Comparison of ENCODE assay signal across 1 cellular context in the genomic region with DNA sequence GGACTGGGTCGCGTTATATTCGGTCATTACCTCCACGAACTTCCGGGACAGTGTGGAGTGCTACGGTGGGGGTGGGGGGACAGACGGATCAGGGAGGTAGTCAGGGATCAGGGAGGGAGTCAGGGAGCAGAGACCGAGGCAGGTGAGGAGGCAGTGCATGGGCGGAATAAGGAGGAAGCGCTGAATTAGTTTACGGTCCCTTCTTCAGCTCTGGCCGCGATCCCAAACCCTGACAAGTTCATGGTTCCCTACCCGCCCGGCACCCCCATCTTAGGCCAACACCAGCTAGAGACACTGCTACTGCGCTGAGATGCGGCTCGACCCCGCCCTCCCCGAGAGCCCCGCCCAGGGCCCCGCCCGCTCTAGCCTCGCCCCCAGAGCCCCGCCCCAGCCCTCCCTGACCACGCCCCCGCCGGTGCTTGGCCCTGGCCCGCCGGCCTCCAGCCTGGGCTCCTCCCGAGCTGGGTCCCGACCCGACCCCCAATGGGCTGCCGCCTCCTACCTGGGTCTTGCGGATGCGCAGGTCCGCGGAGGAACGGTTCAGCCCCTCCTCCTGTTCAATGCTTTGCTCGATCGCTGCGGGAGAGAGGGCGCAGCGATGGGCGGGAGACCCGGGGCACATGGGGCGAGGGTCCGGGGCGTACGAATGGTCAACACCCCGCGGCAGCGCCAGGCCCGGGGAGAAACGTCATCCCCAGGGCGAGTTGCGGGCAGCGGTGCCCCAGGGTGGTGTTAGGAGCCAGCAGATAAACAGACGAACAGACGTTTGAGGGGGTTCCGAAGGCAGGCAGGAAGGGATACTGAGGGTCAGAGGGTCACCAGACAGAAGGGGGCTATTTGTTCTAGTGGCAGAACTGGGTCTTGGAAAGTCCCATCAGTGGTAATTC.
TF ChIP-seq lines count a peak whose summit lies in the region.

No MANE protein-coding gene starts in this region.

TF ChIP-seq in HepG2, 621 proteins besides CTCF, POLR2A, EP300 and RAD21 (continued from another document and continues in another):
- TF ChIP-seq, protein P1, sequence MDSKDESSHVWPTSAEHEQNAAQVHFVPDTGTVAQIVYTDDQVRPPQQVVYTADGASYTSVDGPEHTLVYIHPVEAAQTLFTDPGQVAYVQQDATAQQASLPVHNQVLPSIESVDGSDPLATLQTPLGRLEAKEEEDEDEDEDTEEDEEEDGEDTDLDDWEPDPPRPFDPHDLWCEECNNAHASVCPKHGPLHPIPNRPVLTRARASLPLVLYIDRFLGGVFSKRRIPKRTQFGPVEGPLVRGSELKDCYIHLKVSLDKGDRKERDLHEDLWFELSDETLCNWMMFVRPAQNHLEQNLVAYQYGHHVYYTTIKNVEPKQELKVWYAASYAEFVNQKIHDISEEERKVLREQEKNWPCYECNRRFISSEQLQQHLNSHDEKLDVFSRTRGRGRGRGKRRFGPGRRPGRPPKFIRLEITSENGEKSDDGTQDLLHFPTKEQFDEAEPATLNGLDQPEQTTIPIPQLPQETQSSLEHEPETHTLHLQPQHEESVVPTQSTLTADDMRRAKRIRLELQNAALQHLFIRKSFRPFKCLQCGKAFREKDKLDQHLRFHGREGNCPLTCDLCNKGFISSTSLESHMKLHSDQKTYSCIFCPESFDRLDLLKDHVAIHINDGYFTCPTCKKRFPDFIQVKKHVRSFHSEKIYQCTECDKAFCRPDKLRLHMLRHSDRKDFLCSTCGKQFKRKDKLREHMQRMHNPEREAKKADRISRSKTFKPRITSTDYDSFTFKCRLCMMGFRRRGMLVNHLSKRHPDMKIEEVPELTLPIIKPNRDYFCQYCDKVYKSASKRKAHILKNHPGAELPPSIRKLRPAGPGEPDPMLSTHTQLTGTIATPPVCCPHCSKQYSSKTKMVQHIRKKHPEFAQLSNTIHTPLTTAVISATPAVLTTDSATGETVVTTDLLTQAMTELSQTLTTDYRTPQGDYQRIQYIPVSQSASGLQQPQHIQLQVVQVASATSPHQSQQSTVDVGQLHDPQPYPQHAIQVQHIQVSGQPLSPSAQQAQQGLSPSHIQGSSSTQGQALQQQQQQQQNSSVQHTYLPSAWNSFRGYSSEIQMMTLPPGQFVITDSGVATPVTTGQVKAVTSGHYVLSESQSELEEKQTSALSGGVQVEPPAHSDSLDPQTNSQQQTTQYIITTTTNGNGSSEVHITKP (CRISPR knock-in tag; IDR thresholded peaks at IDR 0.05; ENCODE audit: low read depth), result peak; percentile 45; the same call in 1 of the 2 replicates
- TF ChIP-seq HNRNPK (IDR thresholded peaks at IDR 0.05; ENCODE audit: low read depth, low read length, poor library complexity, severe bottlenecking) (no peak), NR2F6 (IDR thresholded peaks at IDR 0.05) (no peak; the same call in 1 of the 2 replicates), NR2F6 (CRISPR knock-in tag; IDR thresholded peaks at IDR 0.05) (peak; percentile 41; the same call in 1 of the 2 replicates), MEIS1 (CRISPR knock-in tag; IDR thresholded peaks at IDR 0.05; ENCODE audit: borderline replicate concordance) (peak; percentile 18), HNF4A (CRISPR knock-in tag; IDR thresholded peaks at IDR 0.05) (peak; percentile 9), RFXAP (CRISPR knock-in tag; IDR thresholded peaks at IDR 0.05; ENCODE audit: borderline replicate concordance) (no peak), THYN1 (CRISPR knock-in tag; IDR thresholded peaks at IDR 0.05; ENCODE audit: borderline replicate concordance, low read depth) (no peak), ZMYM4 (CRISPR knock-in tag; IDR thresholded peaks at IDR 0.05) (peak; percentile 32), TCF7 (IDR thresholded peaks at IDR 0.05; ENCODE audit: low read depth) (no peak), ZNF510 (CRISPR knock-in tag; IDR thresholded peaks at IDR 0.05; ENCODE audit: low read depth) (no peak; the same call in 1 of the 2 replicates), HCFC1 (IDR thresholded peaks at IDR 0.05; ENCODE audit: low read depth, low read length) (no peak), MIER2 (CRISPR knock-in tag; IDR thresholded peaks at IDR 0.05) (no peak), ZNF549 (CRISPR knock-in tag; IDR thresholded peaks at IDR 0.05) (no peak), ZNF577 (CRISPR knock-in tag; IDR thresholded peaks at IDR 0.05; ENCODE audit: borderline replicate concordance, low read depth) (no peak), ZNF296 (CRISPR knock-in tag; conservative IDR thresholded peaks at IDR 0.05) (peak; percentile 62; the same call in 1 of the 2 replicates), SRSF4 (IDR thresholded peaks at IDR 0.05; ENCODE audit: low read depth, low read length, poor library complexity, severe bottlenecking) (no peak), ZNF234 (CRISPR knock-in tag; conservative IDR thresholded peaks at IDR 0.05) (0 out of 2 replicates have a peak, but pooled peaks have one; percentile 39), CREM (IDR thresholded peaks at IDR 0.05) (no peak), CREM (CRISPR knock-in tag; IDR thresholded peaks at IDR 0.05) (no peak), TEAD2 (CRISPR knock-in tag; IDR thresholded peaks at IDR 0.05) (peak; percentile 42; the same call in 1 of the 2 replicates), XRCC5 (optimal IDR thresholded peaks at IDR 0.05; ENCODE audit: low read length) (peak; percentile 60), ATF7-NPFF (CRISPR knock-in tag; IDR thresholded peaks at IDR 0.05; ENCODE audit: low read depth) (peak; percentile 18; the same call in 1 of the 2 replicates), ATM (IDR thresholded peaks at IDR 0.05; ENCODE audit: borderline replicate concordance) (no peak), TEAD3 (CRISPR knock-in tag; optimal IDR thresholded peaks at IDR 0.05; ENCODE audit: borderline replicate concordance) (peak; percentile 19)
- TF ChIP-seq, protein P2, sequence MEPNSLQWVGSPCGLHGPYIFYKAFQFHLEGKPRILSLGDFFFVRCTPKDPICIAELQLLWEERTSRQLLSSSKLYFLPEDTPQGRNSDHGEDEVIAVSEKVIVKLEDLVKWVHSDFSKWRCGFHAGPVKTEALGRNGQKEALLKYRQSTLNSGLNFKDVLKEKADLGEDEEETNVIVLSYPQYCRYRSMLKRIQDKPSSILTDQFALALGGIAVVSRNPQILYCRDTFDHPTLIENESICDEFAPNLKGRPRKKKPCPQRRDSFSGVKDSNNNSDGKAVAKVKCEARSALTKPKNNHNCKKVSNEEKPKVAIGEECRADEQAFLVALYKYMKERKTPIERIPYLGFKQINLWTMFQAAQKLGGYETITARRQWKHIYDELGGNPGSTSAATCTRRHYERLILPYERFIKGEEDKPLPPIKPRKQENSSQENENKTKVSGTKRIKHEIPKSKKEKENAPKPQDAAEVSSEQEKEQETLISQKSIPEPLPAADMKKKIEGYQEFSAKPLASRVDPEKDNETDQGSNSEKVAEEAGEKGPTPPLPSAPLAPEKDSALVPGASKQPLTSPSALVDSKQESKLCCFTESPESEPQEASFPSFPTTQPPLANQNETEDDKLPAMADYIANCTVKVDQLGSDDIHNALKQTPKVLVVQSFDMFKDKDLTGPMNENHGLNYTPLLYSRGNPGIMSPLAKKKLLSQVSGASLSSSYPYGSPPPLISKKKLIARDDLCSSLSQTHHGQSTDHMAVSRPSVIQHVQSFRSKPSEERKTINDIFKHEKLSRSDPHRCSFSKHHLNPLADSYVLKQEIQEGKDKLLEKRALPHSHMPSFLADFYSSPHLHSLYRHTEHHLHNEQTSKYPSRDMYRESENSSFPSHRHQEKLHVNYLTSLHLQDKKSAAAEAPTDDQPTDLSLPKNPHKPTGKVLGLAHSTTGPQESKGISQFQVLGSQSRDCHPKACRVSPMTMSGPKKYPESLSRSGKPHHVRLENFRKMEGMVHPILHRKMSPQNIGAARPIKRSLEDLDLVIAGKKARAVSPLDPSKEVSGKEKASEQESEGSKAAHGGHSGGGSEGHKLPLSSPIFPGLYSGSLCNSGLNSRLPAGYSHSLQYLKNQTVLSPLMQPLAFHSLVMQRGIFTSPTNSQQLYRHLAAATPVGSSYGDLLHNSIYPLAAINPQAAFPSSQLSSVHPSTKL (CRISPR knock-in tag; IDR thresholded peaks at IDR 0.05), result peak; percentile 32; the same call in 1 of the 2 replicates
- TF ChIP-seq, protein P3, sequence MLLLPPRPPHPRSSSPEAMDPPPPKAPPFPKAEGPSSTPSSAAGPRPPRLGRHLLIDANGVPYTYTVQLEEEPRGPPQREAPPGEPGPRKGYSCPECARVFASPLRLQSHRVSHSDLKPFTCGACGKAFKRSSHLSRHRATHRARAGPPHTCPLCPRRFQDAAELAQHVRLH (CRISPR knock-in tag; IDR thresholded peaks at IDR 0.05; ENCODE audit: borderline replicate concordance, low read depth), result peak; percentile 36
- TF ChIP-seq, protein P4, sequence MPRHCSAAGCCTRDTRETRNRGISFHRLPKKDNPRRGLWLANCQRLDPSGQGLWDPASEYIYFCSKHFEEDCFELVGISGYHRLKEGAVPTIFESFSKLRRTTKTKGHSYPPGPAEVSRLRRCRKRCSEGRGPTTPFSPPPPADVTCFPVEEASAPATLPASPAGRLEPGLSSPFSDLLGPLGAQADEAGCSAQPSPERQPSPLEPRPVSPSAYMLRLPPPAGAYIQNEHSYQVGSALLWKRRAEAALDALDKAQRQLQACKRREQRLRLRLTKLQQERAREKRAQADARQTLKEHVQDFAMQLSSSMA (CRISPR knock-in tag; IDR thresholded peaks at IDR 0.05), result peak; percentile 84; the same call in 1 of the 2 replicates
- TF ChIP-seq, protein P5, sequence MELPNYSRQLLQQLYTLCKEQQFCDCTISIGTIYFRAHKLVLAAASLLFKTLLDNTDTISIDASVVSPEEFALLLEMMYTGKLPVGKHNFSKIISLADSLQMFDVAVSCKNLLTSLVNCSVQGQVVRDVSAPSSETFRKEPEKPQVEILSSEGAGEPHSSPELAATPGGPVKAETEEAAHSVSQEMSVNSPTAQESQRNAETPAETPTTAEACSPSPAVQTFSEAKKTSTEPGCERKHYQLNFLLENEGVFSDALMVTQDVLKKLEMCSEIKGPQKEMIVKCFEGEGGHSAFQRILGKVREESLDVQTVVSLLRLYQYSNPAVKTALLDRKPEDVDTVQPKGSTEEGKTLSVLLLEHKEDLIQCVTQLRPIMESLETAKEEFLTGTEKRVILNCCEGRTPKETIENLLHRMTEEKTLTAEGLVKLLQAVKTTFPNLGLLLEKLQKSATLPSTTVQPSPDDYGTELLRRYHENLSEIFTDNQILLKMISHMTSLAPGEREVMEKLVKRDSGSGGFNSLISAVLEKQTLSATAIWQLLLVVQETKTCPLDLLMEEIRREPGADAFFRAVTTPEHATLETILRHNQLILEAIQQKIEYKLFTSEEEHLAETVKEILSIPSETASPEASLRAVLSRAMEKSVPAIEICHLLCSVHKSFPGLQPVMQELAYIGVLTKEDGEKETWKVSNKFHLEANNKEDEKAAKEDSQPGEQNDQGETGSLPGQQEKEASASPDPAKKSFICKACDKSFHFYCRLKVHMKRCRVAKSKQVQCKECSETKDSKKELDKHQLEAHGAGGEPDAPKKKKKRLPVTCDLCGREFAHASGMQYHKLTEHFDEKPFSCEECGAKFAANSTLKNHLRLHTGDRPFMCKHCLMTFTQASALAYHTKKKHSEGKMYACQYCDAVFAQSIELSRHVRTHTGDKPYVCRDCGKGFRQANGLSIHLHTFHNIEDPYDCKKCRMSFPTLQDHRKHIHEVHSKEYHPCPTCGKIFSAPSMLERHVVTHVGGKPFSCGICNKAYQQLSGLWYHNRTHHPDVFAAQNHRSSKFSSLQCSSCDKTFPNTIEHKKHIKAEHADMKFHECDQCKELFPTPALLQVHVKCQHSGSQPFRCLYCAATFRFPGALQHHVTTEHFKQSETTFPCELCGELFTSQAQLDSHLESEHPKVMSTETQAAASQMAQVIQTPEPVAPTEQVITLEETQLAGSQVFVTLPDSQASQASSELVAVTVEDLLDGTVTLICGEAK (IDR thresholded peaks at IDR 0.05), result no peak
- TF ChIP-seq, protein P5 (CRISPR knock-in tag; IDR thresholded peaks at IDR 0.05), result peak; percentile 54
- TF ChIP-seq, protein P6, sequence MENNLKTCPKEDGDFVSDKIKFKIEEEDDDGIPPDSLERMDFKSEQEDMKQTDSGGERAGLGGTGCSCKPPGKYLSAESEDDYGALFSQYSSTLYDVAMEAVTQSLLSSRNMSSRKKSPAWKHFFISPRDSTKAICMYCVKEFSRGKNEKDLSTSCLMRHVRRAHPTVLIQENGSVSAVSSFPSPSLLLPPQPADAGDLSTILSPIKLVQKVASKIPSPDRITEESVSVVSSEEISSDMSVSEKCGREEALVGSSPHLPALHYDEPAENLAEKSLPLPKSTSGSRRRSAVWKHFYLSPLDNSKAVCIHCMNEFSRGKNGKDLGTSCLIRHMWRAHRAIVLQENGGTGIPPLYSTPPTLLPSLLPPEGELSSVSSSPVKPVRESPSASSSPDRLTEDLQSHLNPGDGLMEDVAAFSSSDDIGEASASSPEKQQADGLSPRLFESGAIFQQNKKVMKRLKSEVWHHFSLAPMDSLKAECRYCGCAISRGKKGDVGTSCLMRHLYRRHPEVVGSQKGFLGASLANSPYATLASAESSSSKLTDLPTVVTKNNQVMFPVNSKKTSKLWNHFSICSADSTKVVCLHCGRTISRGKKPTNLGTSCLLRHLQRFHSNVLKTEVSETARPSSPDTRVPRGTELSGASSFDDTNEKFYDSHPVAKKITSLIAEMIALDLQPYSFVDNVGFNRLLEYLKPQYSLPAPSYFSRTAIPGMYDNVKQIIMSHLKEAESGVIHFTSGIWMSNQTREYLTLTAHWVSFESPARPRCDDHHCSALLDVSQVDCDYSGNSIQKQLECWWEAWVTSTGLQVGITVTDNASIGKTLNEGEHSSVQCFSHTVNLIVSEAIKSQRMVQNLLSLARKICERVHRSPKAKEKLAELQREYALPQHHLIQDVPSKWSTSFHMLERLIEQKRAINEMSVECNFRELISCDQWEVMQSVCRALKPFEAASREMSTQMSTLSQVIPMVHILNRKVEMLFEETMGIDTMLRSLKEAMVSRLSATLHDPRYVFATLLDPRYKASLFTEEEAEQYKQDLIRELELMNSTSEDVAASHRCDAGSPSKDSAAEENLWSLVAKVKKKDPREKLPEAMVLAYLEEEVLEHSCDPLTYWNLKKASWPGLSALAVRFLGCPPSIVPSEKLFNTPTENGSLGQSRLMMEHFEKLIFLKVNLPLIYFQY (CRISPR knock-in tag; IDR thresholded peaks at IDR 0.05; ENCODE audit: borderline replicate concordance), result peak; percentile 97
